ENCODE assay signal across 1 cellular context in genomic region chr17:40499551-40500189, GRCh38.
TF ChIP-seq lines count a peak whose summit lies in the region.

No MANE protein-coding gene starts in this region.

TF ChIP-seq in A549, 52 proteins besides CTCF, POLR2A, EP300 and RAD21 (continued from another document):
- TF ChIP-seq HOXA7 (CRISPR knock-in tag; IDR thresholded peaks at IDR 0.05) (0 out of 2 replicates have a peak, but pooled peaks have one; percentile 89), EHMT2 (IDR thresholded peaks at IDR 0.05; ENCODE audit: low read depth) (no peak), RARB (CRISPR knock-in tag; IDR thresholded peaks at IDR 0.05) (no peak), RCOR1 (IDR thresholded peaks at IDR 0.05; ENCODE audit: low read depth, low read length) (no peak), HDAC2 (IDR thresholded peaks at IDR 0.05) (0 out of 2 replicates have a peak, but pooled peaks have one; percentile 62), ZSCAN20 (CRISPR knock-in tag; IDR thresholded peaks at IDR 0.05) (no peak), HOXB5 (CRISPR knock-in tag; IDR thresholded peaks at IDR 0.05) (no peak), CEBPB (IDR thresholded peaks at IDR 0.05) (no peak), HEYL (CRISPR knock-in tag; IDR thresholded peaks at IDR 0.05) (no peak), FOSB (CRISPR knock-in tag; IDR thresholded peaks at IDR 0.05) (peak; percentile 11; the same call in 1 of the 2 replicates), BHLHE40 (IDR thresholded peaks at IDR 0.05; ENCODE audit: low read depth, low read length) (no peak), MAFK (IDR thresholded peaks at IDR 0.05; ENCODE audit: partially characterized antibody) (peak; percentile 49), POLR2AphosphoS2 (conservative IDR thresholded peaks at IDR 0.05; ENCODE audit: low read length) (no peak), MAZ (IDR thresholded peaks at IDR 0.05; ENCODE audit: borderline replicate concordance, low read depth, low read length) (no peak), NFE2L2 (conservative IDR thresholded peaks at IDR 0.05; ENCODE audit: low read length) (no peak), PHF8 (IDR thresholded peaks at IDR 0.05; ENCODE audit: borderline replicate concordance, low read depth) (no peak), HMGXB4 (CRISPR knock-in tag; IDR thresholded peaks at IDR 0.05; ENCODE audit: borderline replicate concordance) (no peak), REST (IDR thresholded peaks at IDR 0.05) (no peak), JUN (IDR thresholded peaks at IDR 0.05) (peak; percentile 66 to 85; a peak in 3 of 5 replicates), CBX2 (IDR thresholded peaks at IDR 0.05; ENCODE audit: borderline replicate concordance, low read depth) (no peak), ZC3H11A (IDR thresholded peaks at IDR 0.05) (no peak), TP53 (CRISPR knock-in tag; IDR thresholded peaks at IDR 0.05) (0 out of 2 replicates have a peak, but pooled peaks have one; percentile 65), NPAS2 (CRISPR knock-in tag; IDR thresholded peaks at IDR 0.05; ENCODE audit: borderline replicate concordance) (no peak), CHD4 (IDR thresholded peaks at IDR 0.05; ENCODE audit: borderline replicate concordance) (0 out of 2 replicates have a peak, but pooled peaks have one; percentile 58), HES2 (IDR thresholded peaks at IDR 0.05) (no peak), BCL3 (IDR thresholded peaks at IDR 0.05) (peak; percentile 58; the same call in 1 of the 3 replicates), GATA3 (IDR thresholded peaks at IDR 0.05; ENCODE audit: borderline replicate concordance) (no peak), TFCP2L1 (CRISPR knock-in tag; IDR thresholded peaks at IDR 0.05) (no peak), CHD2 (IDR thresholded peaks at IDR 0.05; ENCODE audit: low read length, partially characterized antibody) (no peak), CBX8 (IDR thresholded peaks at IDR 0.05) (no peak), ESRRA (IDR thresholded peaks at IDR 0.05; ENCODE audit: borderline replicate concordance, low read length) (peak; percentile 37; the same call in 1 of the 2 replicates), EHF (CRISPR knock-in tag; IDR thresholded peaks at IDR 0.05) (no peak), MYC (IDR thresholded peaks at IDR 0.05; ENCODE audit: borderline replicate concordance, low read length) (no peak), RFX5 (IDR thresholded peaks at IDR 0.05) (no peak), HOXB13 (CRISPR knock-in tag; IDR thresholded peaks at IDR 0.05; ENCODE audit: low read depth) (peak; percentile 20; the same call in 1 of the 2 replicates), ZFP36 (IDR thresholded peaks at IDR 0.05; ENCODE audit: borderline replicate concordance, partially characterized antibody) (no peak)
- TF ChIP-seq, protein P1, sequence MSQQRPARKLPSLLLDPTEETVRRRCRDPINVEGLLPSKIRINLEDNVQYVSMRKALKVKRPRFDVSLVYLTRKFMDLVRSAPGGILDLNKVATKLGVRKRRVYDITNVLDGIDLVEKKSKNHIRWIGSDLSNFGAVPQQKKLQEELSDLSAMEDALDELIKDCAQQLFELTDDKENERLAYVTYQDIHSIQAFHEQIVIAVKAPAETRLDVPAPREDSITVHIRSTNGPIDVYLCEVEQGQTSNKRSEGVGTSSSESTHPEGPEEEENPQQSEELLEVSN (IDR thresholded peaks at IDR 0.05; ENCODE audit: borderline replicate concordance, low read depth) = peak; percentile 80
- TF ChIP-seq, protein P2, sequence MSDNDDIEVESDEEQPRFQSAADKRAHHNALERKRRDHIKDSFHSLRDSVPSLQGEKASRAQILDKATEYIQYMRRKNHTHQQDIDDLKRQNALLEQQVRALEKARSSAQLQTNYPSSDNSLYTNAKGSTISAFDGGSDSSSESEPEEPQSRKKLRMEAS (IDR thresholded peaks at IDR 0.05) = peak; percentile 63
- TF ChIP-seq, protein P3, sequence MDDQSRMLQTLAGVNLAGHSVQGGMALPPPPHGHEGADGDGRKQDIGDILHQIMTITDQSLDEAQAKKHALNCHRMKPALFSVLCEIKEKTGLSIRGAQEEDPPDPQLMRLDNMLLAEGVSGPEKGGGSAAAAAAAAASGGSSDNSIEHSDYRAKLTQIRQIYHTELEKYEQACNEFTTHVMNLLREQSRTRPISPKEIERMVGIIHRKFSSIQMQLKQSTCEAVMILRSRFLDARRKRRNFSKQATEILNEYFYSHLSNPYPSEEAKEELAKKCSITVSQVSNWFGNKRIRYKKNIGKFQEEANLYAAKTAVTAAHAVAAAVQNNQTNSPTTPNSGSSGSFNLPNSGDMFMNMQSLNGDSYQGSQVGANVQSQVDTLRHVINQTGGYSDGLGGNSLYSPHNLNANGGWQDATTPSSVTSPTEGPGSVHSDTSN (IDR thresholded peaks at IDR 0.05) = peak; percentile 77; the same call in 1 of the 2 replicates
- TF ChIP-seq, protein P4, sequence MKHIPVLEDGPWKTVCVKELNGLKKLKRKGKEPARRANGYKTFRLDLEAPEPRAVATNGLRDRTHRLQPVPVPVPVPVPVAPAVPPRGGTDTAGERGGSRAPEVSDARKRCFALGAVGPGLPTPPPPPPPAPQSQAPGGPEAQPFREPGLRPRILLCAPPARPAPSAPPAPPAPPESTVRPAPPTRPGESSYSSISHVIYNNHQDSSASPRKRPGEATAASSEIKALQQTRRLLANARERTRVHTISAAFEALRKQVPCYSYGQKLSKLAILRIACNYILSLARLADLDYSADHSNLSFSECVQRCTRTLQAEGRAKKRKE (CRISPR knock-in tag; IDR thresholded peaks at IDR 0.05; ENCODE audit: low read depth) = no peak
